In genomic region chr7:33698692-33699128, GRCh38 we compare ENCODE assay signal across 17 cellular contexts.
DNase-seq lines count a peak whose midpoint lies in the region; TF ChIP-seq lines count a peak whose summit lies in the region.
"Had no signal": no experiment of that assay in that cellular context is flagged by ENCODE, and none has a peak within 500 bp of the region (broad histone marks: within the 10 kb centered on the region; RNA-seq: fewer than 3 reads in every experiment).

No MANE protein-coding gene starts in this region.

- intact Hi-C loops in CD4-positive, alpha-beta memory T cell (cut with micrococcal nuclease): no loop called here

- peaks cover 22 to 45% of the 10 kb centered on the region in 2 donors for H3K36me3 Mint-ChIP-seq in CD4-positive, alpha-beta memory T cell

- H3K9me3 ChIP-seq in neuron (ENCODE audit: low read length) (peaks cover 2% of the 10 kb centered on the region), WERI-Rb-1 (ENCODE audit: severe bottlenecking) (no peaks in the 10 kb centered on the region)
- peaks cover 0 to 6% of the 10 kb centered on the region in 2 donors for H3K9me3 ChIP-seq in CD4-positive, alpha-beta memory T cell (ENCODE audit: control insufficient read depth in 1 of 2, low read length in 2 of 2)

- H3K27ac ChIP-seq in CD4-positive, alpha-beta memory T cell (ENCODE audit: low read depth, low read length): no peak overlapping the region
- H3K27ac ChIP-seq in WERI-Rb-1: no peak overlapping the region
- H3K27ac ChIP-seq: BLaER1 treated with 17β-estradiol and CSF1 and Interleukin-3, amounts not matched to agents 10 nM and 100 nM; PC-9; SK-N-MC had no signal

- H3K4me3 ChIP-seq in neuron (ENCODE audit: low read length) (no peak overlapping the region), WERI-Rb-1 (ENCODE audit: low read depth, low read length) (no peak overlapping the region)
- no peak overlapping the region for H3K4me3 ChIP-seq in CD4-positive, alpha-beta memory T cell (ENCODE audit: low read length in 2 of 2)
- H3K4me3 ChIP-seq: BLaER1 treated with 17β-estradiol and CSF1 and Interleukin-3, amounts not matched to agents 10 nM and 100 nM; PC-9; SK-N-MC had no signal

- TF ChIP-seq CTCF in WERI-Rb-1 (IDR thresholded peaks at IDR 0.05; ENCODE audit: low read depth, low read length): no peak

- H3K4me1 ChIP-seq in neuron (ENCODE audit: insufficient read depth, low read length): peaks cover 14% of the 10 kb centered on the region
- no peaks in the 10 kb centered on the region for H3K4me1 ChIP-seq in CD4-positive, alpha-beta memory T cell (ENCODE audit: insufficient read depth, low read length)
- H3K4me1 ChIP-seq: BLaER1 treated with 17β-estradiol and CSF1 and Interleukin-3, amounts not matched to agents 10 nM and 100 nM had no signal

- DNase-seq in Caki2 (ENCODE audit: low read depth): peak; percentile 53
- DNase-seq in astrocyte of the hippocampus (ENCODE audit: low read depth, low spot score): peak; percentile 19
- peak; percentile 67 for DNase-seq in kidney tubule cell (ENCODE audit: low spot score)
- no peak for DNase-seq in CD4-positive, alpha-beta memory T cell
- no peak for DNase-seq in WERI-Rb-1
- no peak for DNase-seq in globus pallidus (ENCODE audit: low spot score)
- no peak for DNase-seq in DMS53 (lab: John Stamatoyannopoulos, UW)
- DNase-seq: DMS153, H7, NCI-H1930, NCI-H510A treated with DMSO at 0.1 percent for 48 hours, NCI-H82, PC-9 had no signal

- H3K4me3 Mint-ChIP-seq in CD4-positive, alpha-beta memory T cell: no peak overlapping the region
- H3K4me3 Mint-ChIP-seq: IgD-negative memory B cell had no signal

- H3K27me3 ChIP-seq in neuron (ENCODE audit: insufficient read depth, low read length) (no peaks in the 10 kb centered on the region), WERI-Rb-1 (ENCODE audit: insufficient read depth, low read depth, severe bottlenecking) (no peaks in the 10 kb centered on the region)
- no peaks in the 10 kb centered on the region for H3K27me3 ChIP-seq in CD4-positive, alpha-beta memory T cell (ENCODE audit: insufficient read depth, low read length)
- H3K27me3 ChIP-seq: BLaER1 treated with 17β-estradiol and CSF1 and Interleukin-3, amounts not matched to agents 10 nM and 100 nM had no signal

- in situ Hi-C loops in Caki2 (cut with HindIII; ENCODE audit: low pct_unique_long_range_greater_than_20kb, low sequenced_read_pairs): no loop called here

- CTCF ChIA-PET in CD4-positive, alpha-beta memory T cell (lab: Charles Lee; ENCODE audit: partially characterized antibody): no interaction called here

- H3K4me1 Mint-ChIP-seq in CD4-positive, alpha-beta memory T cell: no peaks in the 10 kb centered on the region
- H3K4me1 Mint-ChIP-seq: IgD-negative memory B cell had no signal

- POLR2A ChIA-PET in CD4-positive, alpha-beta memory T cell (lab: Charles Lee; ENCODE audit: partially characterized antibody): no interaction called here

- H3K36me3 ChIP-seq in neuron (ENCODE audit: insufficient read depth, low read length) (no peaks in the 10 kb centered on the region), WERI-Rb-1 (no peaks in the 10 kb centered on the region)
- no peaks in the 10 kb centered on the region for H3K36me3 ChIP-seq in CD4-positive, alpha-beta memory T cell (ENCODE audit: insufficient read depth, low read length)

- H3K27ac Mint-ChIP-seq in CD4-positive, alpha-beta memory T cell: no peak overlapping the region
- H3K27ac Mint-ChIP-seq: IgD-negative memory B cell had no signal

- peak overlapping the region; percentile 1 for H2AFZ ChIP-seq in neuron (ENCODE audit: low read depth, low read length)
- H2AFZ ChIP-seq: PC-9 had no signal

- H3K9me3 Mint-ChIP-seq in CD4-positive, alpha-beta memory T cell: peaks cover 0 to 63% (median 50%) of the 10 kb centered on the region in 8 donors

- no peaks in the 10 kb centered on the region for H3K27me3 Mint-ChIP-seq in CD4-positive, alpha-beta memory T cell
- H3K27me3 Mint-ChIP-seq: IgD-negative memory B cell had no signal

Comparison
In these comparisons a context has a peak if more than half of its experiments do, and no peak if none do; other contexts are left out.
1. DNase-seq: peak in Caki2 (single experiment), astrocyte of the hippocampus (single experiment) and kidney tubule cell (single experiment); none in CD4-positive, alpha-beta memory T cell (0 of 5), WERI-Rb-1 (single experiment), globus pallidus (single experiment) and DMS53 (single experiment).